ENCODE assay signal across 7 cellular contexts in the genomic region with DNA sequence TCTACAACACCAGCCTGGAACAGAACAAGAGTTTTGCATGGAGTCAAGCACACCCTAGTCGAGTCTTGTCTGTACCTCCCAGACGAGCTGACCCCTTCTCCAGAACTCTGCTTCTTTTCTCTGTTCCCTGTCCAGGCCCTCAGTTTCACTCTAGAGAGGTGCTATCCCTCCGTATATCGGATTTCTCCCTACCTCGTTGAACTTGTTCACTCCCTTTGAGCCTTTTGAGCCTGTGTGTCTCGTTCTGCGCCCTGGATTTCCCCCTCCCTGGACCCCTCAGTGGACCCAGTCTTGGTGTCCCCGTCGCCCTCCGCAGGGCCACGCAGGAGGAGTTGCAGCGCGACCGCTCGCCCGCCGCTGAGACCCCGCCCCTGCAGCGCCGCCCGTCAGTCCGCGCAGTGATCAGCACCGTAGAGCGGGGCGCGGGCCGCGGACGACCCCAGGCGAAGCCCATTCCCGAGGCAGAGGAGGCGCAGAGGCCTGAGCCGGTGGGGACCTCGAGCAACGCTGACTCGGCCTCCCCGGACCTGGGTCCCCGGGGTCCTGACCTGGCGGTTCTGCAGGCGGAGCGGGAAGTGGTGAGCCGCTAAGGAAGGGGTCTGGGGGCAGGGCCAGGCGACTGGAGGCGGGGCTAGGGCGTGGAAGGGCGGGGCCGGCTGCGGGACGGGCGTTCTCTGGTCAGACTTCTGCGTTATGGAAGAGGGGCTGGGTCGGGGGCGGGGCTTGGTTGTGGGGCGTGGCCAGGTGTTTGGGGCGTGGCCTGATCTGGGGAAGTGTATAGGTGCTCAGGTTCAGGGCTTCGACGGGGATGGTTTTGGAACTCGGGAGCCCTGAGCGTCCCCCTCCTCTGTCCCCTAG. TPM values are rescaled to one million over a fixed set of nuclear protein-coding genes. Genes with fewer than 3 reads are reported as not detected.
DNase-seq lines count a peak whose midpoint lies in the region; ATAC-seq, FAIRE-seq and TF ChIP-seq lines count a peak whose summit lies in the region.

No MANE protein-coding gene starts in this region.

- H3K9me3 Mint-ChIP-seq in activated T-helper 17 cell treated with anti-CD3 and anti-CD28 coated beads, Interleukin-2, amount 50 U/mL, for 72 hours = no peaks in the 10 kb centered on the region

- H4K12ac ChIP-seq in trophoblast cell (ENCODE audit: low read depth, low read length) = peak overlapping the region; percentile 14

- peak overlapping the region; percentile 42 for H2AFZ ChIP-seq in trophoblast cell (ENCODE audit: insufficient read depth, low read length, poor library complexity)

- peak overlapping the region; percentile 85 for H3K4me2 ChIP-seq in trophoblast cell (ENCODE audit: low read length)

- H2BK12ac ChIP-seq in trophoblast cell (ENCODE audit: low read length) = peak overlapping the region; percentile 10

- FAIRE-seq in frontal cortex (lab: Jason Lieb, UNC) = no peak

- H3K27me3 Mint-ChIP-seq in activated T-helper 17 cell treated with anti-CD3 and anti-CD28 coated beads, Interleukin-2, amount 50 U/mL, for 72 hours = peaks cover 25% of the 10 kb centered on the region

- WGBS in trophoblast cell (ENCODE audit: extremely low coverage, insufficient coverage, insufficient read length) = no CpG with 5 or more reads among the region's 60 CpGs
- WGBS in upper lobe of left lung, 2 donors = 1 to 5% methylated on average over 23 to 25 of the region's 60 CpGs

- no peaks in the 10 kb centered on the region for H3K9me3 ChIP-seq in HUES48 (ENCODE audit: control insufficient read depth, insufficient read depth, low read length)
- H3K9me3 ChIP-seq in trophoblast cell (ENCODE audit: insufficient read depth, low read depth, low read length) = peaks cover 8% of the 10 kb centered on the region
- H3K9me3 ChIP-seq in upper lobe of left lung = no peaks in the 10 kb centered on the region

- H3K27ac Mint-ChIP-seq in activated T-helper 17 cell treated with anti-CD3 and anti-CD28 coated beads, Interleukin-2, amount 50 U/mL, for 72 hours = no peak overlapping the region

- peak overlapping the region; percentile 4 for H3K18ac ChIP-seq in trophoblast cell (ENCODE audit: low read length)

- H3K4me1 ChIP-seq in HUES48 (ENCODE audit: control insufficient read depth, insufficient read depth, low read length) (peaks cover 16% of the 10 kb centered on the region; the same call in 1 of the 2 replicates), trophoblast cell (ENCODE audit: control insufficient read depth in 1 of 2, insufficient read depth in 2 of 2, low read length in 2 of 2) (peaks cover 12 to 21% of the 10 kb centered on the region in 2 experiments), upper lobe of left lung (peaks cover 27 to 36% (median 34%) of the 10 kb centered on the region in 4 donors)

- peaks cover 12% of the 10 kb centered on the region for H3K79me1 ChIP-seq in trophoblast cell (ENCODE audit: low read length)

- TF ChIP-seq POLR2A in upper lobe of left lung (IDR thresholded peaks at IDR 0.05) = peak in 1 of 4 donors; percentile 61

- H3K9ac ChIP-seq in HUES48 (ENCODE audit: low read depth, low read length) = no peak overlapping the region; the same call in 1 of the 2 replicates
- peak overlapping the region; percentile 30 for H3K9ac ChIP-seq in trophoblast cell (ENCODE audit: low read length)

- H3K36me3 Mint-ChIP-seq in activated T-helper 17 cell treated with anti-CD3 and anti-CD28 coated beads, Interleukin-2, amount 50 U/mL, for 72 hours (ENCODE audit: low read depth) = no peaks in the 10 kb centered on the region

- peaks cover 40% of the 10 kb centered on the region for H3K27me3 ChIP-seq in HUES48 (ENCODE audit: control insufficient read depth, insufficient read depth, low read length)
- no peaks in the 10 kb centered on the region for H3K27me3 ChIP-seq in trophoblast cell (ENCODE audit: insufficient read depth, low read length)
- H3K27me3 ChIP-seq in upper lobe of left lung = peaks cover 0 to 44% (median 15%) of the 10 kb centered on the region in 4 donors

- CTCF ChIA-PET in RWPE1 (lab: Yijun Ruan, JAX) = no interaction called here

- H3K4me3 Mint-ChIP-seq in activated T-helper 17 cell treated with anti-CD3 and anti-CD28 coated beads, Interleukin-2, amount 50 U/mL, for 72 hours = peak overlapping the region; percentile 77

- peaks cover 8% of the 10 kb centered on the region for H3K4me1 Mint-ChIP-seq in activated T-helper 17 cell treated with anti-CD3 and anti-CD28 coated beads, Interleukin-2, amount 50 U/mL, for 72 hours

- peak overlapping the region; percentile 71 for H4K8ac ChIP-seq in trophoblast cell (ENCODE audit: low read depth, low read length)

- H3K4ac ChIP-seq in trophoblast cell (ENCODE audit: low read depth, low read length) = no peak overlapping the region

- no peaks in the 10 kb centered on the region for H3K36me3 ChIP-seq in HUES48 (ENCODE audit: control insufficient read depth, insufficient read depth, low read length)
- H3K36me3 ChIP-seq in trophoblast cell (ENCODE audit: control insufficient read depth in 1 of 2, insufficient read depth in 2 of 2, low read length in 2 of 2) = peaks cover 22 to 36% of the 10 kb centered on the region in 2 experiments
- H3K36me3 ChIP-seq in upper lobe of left lung = no peaks in the 10 kb centered on the region

- H2BK5ac ChIP-seq in trophoblast cell (ENCODE audit: low read depth, low read length, poor library complexity) = no peak overlapping the region

- no peak overlapping the region for H3K23ac ChIP-seq in trophoblast cell (ENCODE audit: low read length)

- ATAC-seq in GM19025 (IDR thresholded peaks at IDR 0.05; ENCODE audit: low read depth, unreplicated experiment) (peak; percentile 58), upper lobe of left lung (ENCODE audit: low FRiP score in 2 of 2) (peak; percentile 76 to 82)
- peak; percentile 87 for ATAC-seq in activated T-helper 17 cell treated with anti-CD3 and anti-CD28 coated beads, Interleukin-2, amount 50 U/mL, for 72 hours (replicated peaks)

- H3K27ac ChIP-seq in HUES48 (ENCODE audit: low read depth, low read length) (no peak overlapping the region), RWPE1 (peak overlapping the region; percentile 88), trophoblast cell (ENCODE audit: low read depth, low read length) (peak overlapping the region; percentile 15), upper lobe of left lung (peak overlapping the region; percentile 11 to 64 (median 50))

- no peak for TF ChIP-seq CTCF in RWPE1 (conservative IDR thresholded peaks at IDR 0.05; ENCODE audit: low read depth)
- no peak for TF ChIP-seq CTCF in upper lobe of left lung (IDR thresholded peaks at IDR 0.05)

- no peak overlapping the region for H2BK120ac ChIP-seq in trophoblast cell (ENCODE audit: insufficient read depth, low read length, poor library complexity)

- peaks cover 5% of the 10 kb centered on the region for H3K79me2 ChIP-seq in trophoblast cell (ENCODE audit: control insufficient read depth, insufficient read depth, low read length, poor library complexity)

- H3K4me3 ChIP-seq in HUES48 (ENCODE audit: low read depth, low read length) = peak overlapping the region; percentile 88
- H3K4me3 ChIP-seq in trophoblast cell (ENCODE audit: low read depth, low read length) = peak overlapping the region; percentile 61
- H3K4me3 ChIP-seq in upper lobe of left lung = peak overlapping the region; percentile 16 to 65 (median 60)

- POLR2A ChIA-PET in RWPE1 (lab: Yijun Ruan, JAX; ENCODE audit: low non-redundant PET) = interaction anchor here (0.9 to 1.0 kb wide), 2 partner anchors 36 to 112 kb away, joined by 3 read pairs; no protein-coding TSS in a partner anchor

- TF ChIP-seq EP300 in upper lobe of left lung (IDR thresholded peaks at IDR 0.05) = no peak

- DNase-seq in RWPE1 (ENCODE audit: low spot score) (peak; percentile 91), frontal cortex (ENCODE audit: low spot score in 2 of 2) (peak; percentile 46 to 68), trophoblast cell (peak; percentile 67 to 84), upper lobe of left lung (peak; percentile 91 to 98)

- peak overlapping the region; percentile 10 for H3K14ac ChIP-seq in trophoblast cell (ENCODE audit: low read length)

- no peak overlapping the region for H4K91ac ChIP-seq in trophoblast cell (ENCODE audit: low read depth, low read length)

- no peak overlapping the region for H2AK5ac ChIP-seq in trophoblast cell (ENCODE audit: low read length)

RNA-seq across cellular contexts. Expression of a gene that starts 5.5 kb away (rescaled TPM):
- total RNA-seq in activated T-helper 17 cell treated with anti-CD3 and anti-CD28 coated beads, Interleukin-2, amount 50 U/mL, for 72 hours = 1 to 10 TPM; 1.4 to 2.1 TPM
- total RNA-seq in frontal cortex (2.9 TPM), upper lobe of left lung (10 to 100 TPM; 30.2 to 55.7 (median 43.3) TPM)
- 188 and 197 TPM in 2 replicates for polyA plus RNA-seq in trophoblast cell (2013)

RNA-seq across cellular contexts. Expression of a gene that starts 18.2 kb away (rescaled TPM):
- total RNA-seq in activated T-helper 17 cell treated with anti-CD3 and anti-CD28 coated beads, Interleukin-2, amount 50 U/mL, for 72 hours = 10 to 100 TPM; 20.4 to 25.0 TPM
- total RNA-seq in frontal cortex (14.3 TPM), upper lobe of left lung (10 to 100 TPM; 24.0 to 72.3 (median 28.1) TPM)
- 64.1 and 68.9 TPM in 2 replicates for polyA plus RNA-seq in trophoblast cell (2013)

RNA-seq across cellular contexts. Expression of a gene that starts 36.3 kb away (rescaled TPM):
- total RNA-seq in activated T-helper 17 cell treated with anti-CD3 and anti-CD28 coated beads, Interleukin-2, amount 50 U/mL, for 72 hours = 10 to 100 TPM; 74.5 to 94.8 TPM
- total RNA-seq in frontal cortex (16.7 TPM), upper lobe of left lung (100 to 1,000 TPM in 5 of 6 donors, 10 to 100 TPM in 1; 99.6 to 369 (median 158) TPM)
- polyA plus RNA-seq in trophoblast cell (2013) = 65.1 and 65.9 TPM in 2 replicates

RNA-seq across cellular contexts. Expression of a gene that starts 43.1 kb away (rescaled TPM):
- under 1 TPM; 0.13 to 0.69 TPM for total RNA-seq in activated T-helper 17 cell treated with anti-CD3 and anti-CD28 coated beads, Interleukin-2, amount 50 U/mL, for 72 hours
- under 0.01 TPM for total RNA-seq in frontal cortex
- polyA plus RNA-seq in trophoblast cell (2013) = 1.3 and 1.4 TPM in 2 replicates
- total RNA-seq in upper lobe of left lung = 1 to 10 TPM in 2 of 6 donors, under 1 TPM in 3, not detected in 1; 0.26 to 6.3 (median 0.98) TPM
